Comparison of ENCODE assay signal across 1 cellular context in the genomic region with DNA sequence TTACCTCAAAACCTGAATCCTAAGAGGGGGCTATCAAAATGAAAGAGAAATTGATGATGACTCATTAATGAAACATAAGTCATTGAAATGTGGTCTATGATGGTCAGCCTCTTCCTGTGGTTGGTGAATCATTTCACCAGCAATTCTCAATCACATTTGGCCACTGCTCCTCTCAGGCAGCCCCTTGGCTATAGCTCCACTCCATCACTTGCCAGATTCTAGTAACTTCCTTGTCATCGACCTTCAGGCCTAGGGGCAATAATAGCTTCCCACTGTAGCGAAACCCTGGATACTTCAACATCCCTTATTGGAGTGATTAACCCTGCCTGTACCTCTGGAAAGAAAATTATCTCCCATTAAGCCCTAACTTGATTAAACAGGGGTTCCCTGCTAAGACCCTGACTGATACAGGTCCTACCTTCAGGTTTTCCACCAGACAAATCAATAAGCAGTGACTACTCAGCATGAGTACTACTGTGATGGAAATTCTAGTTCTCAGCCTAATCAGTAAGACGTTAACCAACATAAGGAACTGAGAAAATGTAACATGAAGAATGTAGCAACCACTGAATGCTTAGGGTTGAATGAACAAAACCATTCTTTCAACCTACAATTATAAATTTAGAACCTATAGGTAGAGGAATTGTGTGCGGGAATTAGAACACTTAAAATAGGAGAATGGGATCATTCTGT.
TF ChIP-seq lines count a peak whose summit lies in the region.

No MANE protein-coding gene starts in this region.

TF ChIP-seq in GM12878, 131 proteins besides CTCF, POLR2A, EP300 and RAD21 (continued from another document and continues in another):
- TF ChIP-seq, protein P1, sequence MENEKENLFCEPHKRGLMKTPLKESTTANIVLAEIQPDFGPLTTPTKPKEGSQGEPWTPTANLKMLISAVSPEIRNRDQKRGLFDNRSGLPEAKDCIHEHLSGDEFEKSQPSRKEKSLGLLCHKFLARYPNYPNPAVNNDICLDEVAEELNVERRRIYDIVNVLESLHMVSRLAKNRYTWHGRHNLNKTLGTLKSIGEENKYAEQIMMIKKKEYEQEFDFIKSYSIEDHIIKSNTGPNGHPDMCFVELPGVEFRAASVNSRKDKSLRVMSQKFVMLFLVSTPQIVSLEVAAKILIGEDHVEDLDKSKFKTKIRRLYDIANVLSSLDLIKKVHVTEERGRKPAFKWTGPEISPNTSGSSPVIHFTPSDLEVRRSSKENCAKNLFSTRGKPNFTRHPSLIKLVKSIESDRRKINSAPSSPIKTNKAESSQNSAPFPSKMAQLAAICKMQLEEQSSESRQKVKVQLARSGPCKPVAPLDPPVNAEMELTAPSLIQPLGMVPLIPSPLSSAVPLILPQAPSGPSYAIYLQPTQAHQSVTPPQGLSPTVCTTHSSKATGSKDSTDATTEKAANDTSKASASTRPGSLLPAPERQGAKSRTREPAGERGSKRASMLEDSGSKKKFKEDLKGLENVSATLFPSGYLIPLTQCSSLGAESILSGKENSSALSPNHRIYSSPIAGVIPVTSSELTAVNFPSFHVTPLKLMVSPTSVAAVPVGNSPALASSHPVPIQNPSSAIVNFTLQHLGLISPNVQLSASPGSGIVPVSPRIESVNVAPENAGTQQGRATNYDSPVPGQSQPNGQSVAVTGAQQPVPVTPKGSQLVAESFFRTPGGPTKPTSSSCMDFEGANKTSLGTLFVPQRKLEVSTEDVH (IDR thresholded peaks at IDR 0.05; ENCODE audit: low read depth, partially characterized antibody) = no peak
- TF ChIP-seq CBX5 (IDR thresholded peaks at IDR 0.05; ENCODE audit: low read depth) (0 out of 2 replicates have a peak, but pooled peaks have one; percentile 45), ZBED1 (IDR thresholded peaks at IDR 0.05; ENCODE audit: borderline replicate concordance) (peak; percentile 86; the same call in 1 of the 2 replicates), YBX1 (IDR thresholded peaks at IDR 0.05) (no peak), JUNB (IDR thresholded peaks at IDR 0.05) (peak; percentile 97), PAX8 (IDR thresholded peaks at IDR 0.05) (no peak), TAF1 (IDR thresholded peaks at IDR 0.05; ENCODE audit: borderline replicate concordance, low read depth, low read length) (no peak), SP1 (IDR thresholded peaks at IDR 0.05; ENCODE audit: low read depth, low read length) (peak; percentile 41), JUND (IDR thresholded peaks at IDR 0.05; ENCODE audit: low read depth, low read length) (peak; percentile 88), ESRRA (IDR thresholded peaks at IDR 0.05; ENCODE audit: low read length) (no peak), FOXK2 (IDR thresholded peaks at IDR 0.05) (no peak), POLR2AphosphoS5 (IDR thresholded peaks at IDR 0.05; ENCODE audit: low read length) (no peak), HCFC1 (IDR thresholded peaks at IDR 0.05; ENCODE audit: low read length) (no peak), TCF7 (IDR thresholded peaks at IDR 0.05; ENCODE audit: borderline replicate concordance) (no peak), RUNX3 (IDR thresholded peaks at IDR 0.05; ENCODE audit: low read length) (peak; percentile 99), CEBPB (IDR thresholded peaks at IDR 0.05; ENCODE audit: borderline replicate concordance in 1 of 2, low read depth in 2 of 2, low read length in 2 of 2) (no peak), WRNIP1 (IDR thresholded peaks at IDR 0.05; ENCODE audit: borderline replicate concordance, low read depth, low read length) (no peak), CBX3 (IDR thresholded peaks at IDR 0.05; ENCODE audit: borderline replicate concordance, low read depth) (no peak), IRF4 (IDR thresholded peaks at IDR 0.05; ENCODE audit: low read depth, low read length) (peak; percentile 97), TARDBP (IDR thresholded peaks at IDR 0.05; ENCODE audit: borderline replicate concordance) (no peak), HDGF (IDR thresholded peaks at IDR 0.05) (no peak), SUZ12 (IDR thresholded peaks at IDR 0.05; ENCODE audit: unreplicated experiment) (no peak), DPF2 (IDR thresholded peaks at IDR 0.05) (peak; percentile 97), IKZF2 (IDR thresholded peaks at IDR 0.05) (peak; percentile 60 to 78), NFIC (IDR thresholded peaks at IDR 0.05; ENCODE audit: low read depth, low read length) (peak; percentile 94), LARP7 (IDR thresholded peaks at IDR 0.05) (peak; percentile 39; the same call in 1 of the 2 replicates)
- TF ChIP-seq, protein P2, sequence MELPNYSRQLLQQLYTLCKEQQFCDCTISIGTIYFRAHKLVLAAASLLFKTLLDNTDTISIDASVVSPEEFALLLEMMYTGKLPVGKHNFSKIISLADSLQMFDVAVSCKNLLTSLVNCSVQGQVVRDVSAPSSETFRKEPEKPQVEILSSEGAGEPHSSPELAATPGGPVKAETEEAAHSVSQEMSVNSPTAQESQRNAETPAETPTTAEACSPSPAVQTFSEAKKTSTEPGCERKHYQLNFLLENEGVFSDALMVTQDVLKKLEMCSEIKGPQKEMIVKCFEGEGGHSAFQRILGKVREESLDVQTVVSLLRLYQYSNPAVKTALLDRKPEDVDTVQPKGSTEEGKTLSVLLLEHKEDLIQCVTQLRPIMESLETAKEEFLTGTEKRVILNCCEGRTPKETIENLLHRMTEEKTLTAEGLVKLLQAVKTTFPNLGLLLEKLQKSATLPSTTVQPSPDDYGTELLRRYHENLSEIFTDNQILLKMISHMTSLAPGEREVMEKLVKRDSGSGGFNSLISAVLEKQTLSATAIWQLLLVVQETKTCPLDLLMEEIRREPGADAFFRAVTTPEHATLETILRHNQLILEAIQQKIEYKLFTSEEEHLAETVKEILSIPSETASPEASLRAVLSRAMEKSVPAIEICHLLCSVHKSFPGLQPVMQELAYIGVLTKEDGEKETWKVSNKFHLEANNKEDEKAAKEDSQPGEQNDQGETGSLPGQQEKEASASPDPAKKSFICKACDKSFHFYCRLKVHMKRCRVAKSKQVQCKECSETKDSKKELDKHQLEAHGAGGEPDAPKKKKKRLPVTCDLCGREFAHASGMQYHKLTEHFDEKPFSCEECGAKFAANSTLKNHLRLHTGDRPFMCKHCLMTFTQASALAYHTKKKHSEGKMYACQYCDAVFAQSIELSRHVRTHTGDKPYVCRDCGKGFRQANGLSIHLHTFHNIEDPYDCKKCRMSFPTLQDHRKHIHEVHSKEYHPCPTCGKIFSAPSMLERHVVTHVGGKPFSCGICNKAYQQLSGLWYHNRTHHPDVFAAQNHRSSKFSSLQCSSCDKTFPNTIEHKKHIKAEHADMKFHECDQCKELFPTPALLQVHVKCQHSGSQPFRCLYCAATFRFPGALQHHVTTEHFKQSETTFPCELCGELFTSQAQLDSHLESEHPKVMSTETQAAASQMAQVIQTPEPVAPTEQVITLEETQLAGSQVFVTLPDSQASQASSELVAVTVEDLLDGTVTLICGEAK (IDR thresholded peaks at IDR 0.05; ENCODE audit: borderline replicate concordance) = no peak
- TF ChIP-seq, protein P3, sequence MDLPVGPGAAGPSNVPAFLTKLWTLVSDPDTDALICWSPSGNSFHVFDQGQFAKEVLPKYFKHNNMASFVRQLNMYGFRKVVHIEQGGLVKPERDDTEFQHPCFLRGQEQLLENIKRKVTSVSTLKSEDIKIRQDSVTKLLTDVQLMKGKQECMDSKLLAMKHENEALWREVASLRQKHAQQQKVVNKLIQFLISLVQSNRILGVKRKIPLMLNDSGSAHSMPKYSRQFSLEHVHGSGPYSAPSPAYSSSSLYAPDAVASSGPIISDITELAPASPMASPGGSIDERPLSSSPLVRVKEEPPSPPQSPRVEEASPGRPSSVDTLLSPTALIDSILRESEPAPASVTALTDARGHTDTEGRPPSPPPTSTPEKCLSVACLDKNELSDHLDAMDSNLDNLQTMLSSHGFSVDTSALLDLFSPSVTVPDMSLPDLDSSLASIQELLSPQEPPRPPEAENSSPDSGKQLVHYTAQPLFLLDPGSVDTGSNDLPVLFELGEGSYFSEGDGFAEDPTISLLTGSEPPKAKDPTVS (IDR thresholded peaks at IDR 0.05; ENCODE audit: low read depth, low read length) = no peak
- TF ChIP-seq, protein P4, sequence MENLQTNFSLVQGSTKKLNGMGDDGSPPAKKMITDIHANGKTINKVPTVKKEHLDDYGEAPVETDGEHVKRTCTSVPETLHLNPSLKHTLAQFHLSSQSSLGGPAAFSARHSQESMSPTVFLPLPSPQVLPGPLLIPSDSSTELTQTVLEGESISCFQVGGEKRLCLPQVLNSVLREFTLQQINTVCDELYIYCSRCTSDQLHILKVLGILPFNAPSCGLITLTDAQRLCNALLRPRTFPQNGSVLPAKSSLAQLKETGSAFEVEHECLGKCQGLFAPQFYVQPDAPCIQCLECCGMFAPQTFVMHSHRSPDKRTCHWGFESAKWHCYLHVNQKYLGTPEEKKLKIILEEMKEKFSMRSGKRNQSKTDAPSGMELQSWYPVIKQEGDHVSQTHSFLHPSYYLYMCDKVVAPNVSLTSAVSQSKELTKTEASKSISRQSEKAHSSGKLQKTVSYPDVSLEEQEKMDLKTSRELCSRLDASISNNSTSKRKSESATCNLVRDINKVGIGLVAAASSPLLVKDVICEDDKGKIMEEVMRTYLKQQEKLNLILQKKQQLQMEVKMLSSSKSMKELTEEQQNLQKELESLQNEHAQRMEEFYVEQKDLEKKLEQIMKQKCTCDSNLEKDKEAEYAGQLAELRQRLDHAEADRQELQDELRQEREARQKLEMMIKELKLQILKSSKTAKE (IDR thresholded peaks at IDR 0.05; ENCODE audit: low read depth, poor library complexity, severe bottlenecking) = peak; percentile 53
- TF ChIP-seq, protein P5, sequence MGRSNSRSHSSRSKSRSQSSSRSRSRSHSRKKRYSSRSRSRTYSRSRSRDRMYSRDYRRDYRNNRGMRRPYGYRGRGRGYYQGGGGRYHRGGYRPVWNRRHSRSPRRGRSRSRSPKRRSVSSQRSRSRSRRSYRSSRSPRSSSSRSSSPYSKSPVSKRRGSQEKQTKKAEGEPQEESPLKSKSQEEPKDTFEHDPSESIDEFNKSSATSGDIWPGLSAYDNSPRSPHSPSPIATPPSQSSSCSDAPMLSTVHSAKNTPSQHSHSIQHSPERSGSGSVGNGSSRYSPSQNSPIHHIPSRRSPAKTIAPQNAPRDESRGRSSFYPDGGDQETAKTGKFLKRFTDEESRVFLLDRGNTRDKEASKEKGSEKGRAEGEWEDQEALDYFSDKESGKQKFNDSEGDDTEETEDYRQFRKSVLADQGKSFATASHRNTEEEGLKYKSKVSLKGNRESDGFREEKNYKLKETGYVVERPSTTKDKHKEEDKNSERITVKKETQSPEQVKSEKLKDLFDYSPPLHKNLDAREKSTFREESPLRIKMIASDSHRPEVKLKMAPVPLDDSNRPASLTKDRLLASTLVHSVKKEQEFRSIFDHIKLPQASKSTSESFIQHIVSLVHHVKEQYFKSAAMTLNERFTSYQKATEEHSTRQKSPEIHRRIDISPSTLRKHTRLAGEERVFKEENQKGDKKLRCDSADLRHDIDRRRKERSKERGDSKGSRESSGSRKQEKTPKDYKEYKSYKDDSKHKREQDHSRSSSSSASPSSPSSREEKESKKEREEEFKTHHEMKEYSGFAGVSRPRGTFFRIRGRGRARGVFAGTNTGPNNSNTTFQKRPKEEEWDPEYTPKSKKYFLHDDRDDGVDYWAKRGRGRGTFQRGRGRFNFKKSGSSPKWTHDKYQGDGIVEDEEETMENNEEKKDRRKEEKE (IDR thresholded peaks at IDR 0.05) = no peak
- TF ChIP-seq, protein P6, sequence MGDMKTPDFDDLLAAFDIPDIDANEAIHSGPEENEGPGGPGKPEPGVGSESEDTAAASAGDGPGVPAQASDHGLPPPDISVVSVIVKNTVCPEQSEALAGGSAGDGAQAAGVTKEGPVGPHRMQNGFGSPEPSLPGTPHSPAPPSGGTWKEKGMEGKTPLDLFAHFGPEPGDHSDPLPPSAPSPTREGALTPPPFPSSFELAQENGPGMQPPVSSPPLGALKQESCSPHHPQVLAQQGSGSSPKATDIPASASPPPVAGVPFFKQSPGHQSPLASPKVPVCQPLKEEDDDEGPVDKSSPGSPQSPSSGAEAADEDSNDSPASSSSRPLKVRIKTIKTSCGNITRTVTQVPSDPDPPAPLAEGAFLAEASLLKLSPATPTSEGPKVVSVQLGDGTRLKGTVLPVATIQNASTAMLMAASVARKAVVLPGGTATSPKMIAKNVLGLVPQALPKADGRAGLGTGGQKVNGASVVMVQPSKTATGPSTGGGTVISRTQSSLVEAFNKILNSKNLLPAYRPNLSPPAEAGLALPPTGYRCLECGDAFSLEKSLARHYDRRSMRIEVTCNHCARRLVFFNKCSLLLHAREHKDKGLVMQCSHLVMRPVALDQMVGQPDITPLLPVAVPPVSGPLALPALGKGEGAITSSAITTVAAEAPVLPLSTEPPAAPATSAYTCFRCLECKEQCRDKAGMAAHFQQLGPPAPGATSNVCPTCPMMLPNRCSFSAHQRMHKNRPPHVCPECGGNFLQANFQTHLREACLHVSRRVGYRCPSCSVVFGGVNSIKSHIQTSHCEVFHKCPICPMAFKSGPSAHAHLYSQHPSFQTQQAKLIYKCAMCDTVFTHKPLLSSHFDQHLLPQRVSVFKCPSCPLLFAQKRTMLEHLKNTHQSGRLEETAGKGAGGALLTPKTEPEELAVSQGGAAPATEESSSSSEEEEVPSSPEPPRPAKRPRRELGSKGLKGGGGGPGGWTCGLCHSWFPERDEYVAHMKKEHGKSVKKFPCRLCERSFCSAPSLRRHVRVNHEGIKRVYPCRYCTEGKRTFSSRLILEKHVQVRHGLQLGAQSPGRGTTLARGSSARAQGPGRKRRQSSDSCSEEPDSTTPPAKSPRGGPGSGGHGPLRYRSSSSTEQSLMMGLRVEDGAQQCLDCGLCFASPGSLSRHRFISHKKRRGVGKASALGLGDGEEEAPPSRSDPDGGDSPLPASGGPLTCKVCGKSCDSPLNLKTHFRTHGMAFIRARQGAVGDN (IDR thresholded peaks at IDR 0.05) = no peak
- TF ChIP-seq, protein P7, sequence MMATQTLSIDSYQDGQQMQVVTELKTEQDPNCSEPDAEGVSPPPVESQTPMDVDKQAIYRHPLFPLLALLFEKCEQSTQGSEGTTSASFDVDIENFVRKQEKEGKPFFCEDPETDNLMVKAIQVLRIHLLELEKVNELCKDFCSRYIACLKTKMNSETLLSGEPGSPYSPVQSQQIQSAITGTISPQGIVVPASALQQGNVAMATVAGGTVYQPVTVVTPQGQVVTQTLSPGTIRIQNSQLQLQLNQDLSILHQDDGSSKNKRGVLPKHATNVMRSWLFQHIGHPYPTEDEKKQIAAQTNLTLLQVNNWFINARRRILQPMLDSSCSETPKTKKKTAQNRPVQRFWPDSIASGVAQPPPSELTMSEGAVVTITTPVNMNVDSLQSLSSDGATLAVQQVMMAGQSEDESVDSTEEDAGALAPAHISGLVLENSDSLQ (IDR thresholded peaks at IDR 0.05) = peak; percentile 94
- TF ChIP-seq, protein P8, sequence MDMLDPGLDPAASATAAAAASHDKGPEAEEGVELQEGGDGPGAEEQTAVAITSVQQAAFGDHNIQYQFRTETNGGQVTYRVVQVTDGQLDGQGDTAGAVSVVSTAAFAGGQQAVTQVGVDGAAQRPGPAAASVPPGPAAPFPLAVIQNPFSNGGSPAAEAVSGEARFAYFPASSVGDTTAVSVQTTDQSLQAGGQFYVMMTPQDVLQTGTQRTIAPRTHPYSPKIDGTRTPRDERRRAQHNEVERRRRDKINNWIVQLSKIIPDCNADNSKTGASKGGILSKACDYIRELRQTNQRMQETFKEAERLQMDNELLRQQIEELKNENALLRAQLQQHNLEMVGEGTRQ (IDR thresholded peaks at IDR 0.05; ENCODE audit: borderline replicate concordance, low read depth, low read length) = no peak
- TF ChIP-seq, protein P9, sequence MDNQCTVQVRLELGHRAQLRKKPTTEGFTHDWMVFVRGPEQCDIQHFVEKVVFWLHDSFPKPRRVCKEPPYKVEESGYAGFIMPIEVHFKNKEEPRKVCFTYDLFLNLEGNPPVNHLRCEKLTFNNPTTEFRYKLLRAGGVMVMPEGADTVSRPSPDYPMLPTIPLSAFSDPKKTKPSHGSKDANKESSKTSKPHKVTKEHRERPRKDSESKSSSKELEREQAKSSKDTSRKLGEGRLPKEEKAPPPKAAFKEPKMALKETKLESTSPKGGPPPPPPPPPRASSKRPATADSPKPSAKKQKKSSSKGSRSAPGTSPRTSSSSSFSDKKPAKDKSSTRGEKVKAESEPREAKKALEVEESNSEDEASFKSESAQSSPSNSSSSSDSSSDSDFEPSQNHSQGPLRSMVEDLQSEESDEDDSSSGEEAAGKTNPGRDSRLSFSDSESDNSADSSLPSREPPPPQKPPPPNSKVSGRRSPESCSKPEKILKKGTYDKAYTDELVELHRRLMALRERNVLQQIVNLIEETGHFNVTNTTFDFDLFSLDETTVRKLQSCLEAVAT (IDR thresholded peaks at IDR 0.05) = peak; percentile 86
